9 cellular contexts compared by ENCODE assay signal in genomic region chr1:8016244-8017241, GRCh38. TPM values are rescaled to one million over a fixed set of nuclear protein-coding genes. Genes with fewer than 3 reads are reported as not detected.
DNase-seq lines count a peak whose midpoint lies in the region; ATAC-seq, FAIRE-seq and TF ChIP-seq lines count a peak whose summit lies in the region.
"Had no signal": no experiment of that assay in that cellular context is flagged by ENCODE, and none has a peak within 500 bp of the region (broad histone marks: within the 10 kb centered on the region; RNA-seq: fewer than 3 reads in every experiment).

No MANE protein-coding gene starts in this region.

- H3K36me3 ChIP-seq in DND-41 (ENCODE audit: insufficient read depth, low read length) (no peaks in the 10 kb centered on the region), NT2/D1 (ENCODE audit: insufficient read depth, insufficient read length, low read length) (peaks cover 37% of the 10 kb centered on the region), H1 (ENCODE audit: control insufficient read depth in 2 of 4, insufficient read depth in 4 of 4, low read length in 3 of 4) (peaks cover 12 to 31% (median 23%) of the 10 kb centered on the region in 4 experiments), neuronal stem cell (replicated peaks in 1 of 2; ENCODE audit: control insufficient read depth in 2 of 2, insufficient read depth in 2 of 2, low read length in 2 of 2) (peaks cover 21 to 33% of the 10 kb centered on the region in 2 donors)

- H2AK5ac ChIP-seq in H1 (ENCODE audit: low read depth, low read length) = no peak overlapping the region
- no peak overlapping the region for H2AK5ac ChIP-seq in neuronal stem cell (ENCODE audit: low read depth, low read length)

- H3K23ac ChIP-seq in H1 (ENCODE audit: insufficient read length) = no peak overlapping the region
- H3K23ac ChIP-seq in neuronal stem cell (ENCODE audit: low read depth, low read length, poor library complexity) = no peak overlapping the region

- no peak for TF ChIP-seq EP300 in H1 (IDR thresholded peaks at IDR 0.05; ENCODE audit: borderline replicate concordance in 1 of 2, low read depth in 2 of 2, low read length in 2 of 2)

- H3K9me3 ChIP-seq in DND-41 (ENCODE audit: insufficient read depth, low read length, severe bottlenecking) (no peaks in the 10 kb centered on the region), NT2/D1 (ENCODE audit: insufficient read depth, low read length) (no peaks in the 10 kb centered on the region), H1 (ENCODE audit: insufficient read depth in 2 of 2, low read depth in 1 of 2, low read length in 1 of 2) (no peaks in the 10 kb centered on the region), neuronal stem cell (replicated peaks in 1 of 2; ENCODE audit: control insufficient read depth in 2 of 2, insufficient read depth in 1 of 2, low read depth in 1 of 2, low read length in 2 of 2) (no peaks in the 10 kb centered on the region)

- no peak overlapping the region for H2BK12ac ChIP-seq in H1 (ENCODE audit: low read depth, low read length)
- no peak overlapping the region for H2BK12ac ChIP-seq in neuronal stem cell (ENCODE audit: low read length)

- no peaks in the 10 kb centered on the region for H3K23me2 ChIP-seq in H1 (ENCODE audit: low read depth, low read length)

- H3K79me1 ChIP-seq in H1 (ENCODE audit: low read depth, low read length) = no peaks in the 10 kb centered on the region; the same call in 1 of the 2 replicates
- H3K79me1 ChIP-seq in neuronal stem cell (ENCODE audit: low read depth, low read length) = peaks cover 2% of the 10 kb centered on the region

- no peak overlapping the region for H4K5ac ChIP-seq in H1 (ENCODE audit: insufficient read length, low read depth, low read length)

- no peak overlapping the region for H3K9ac ChIP-seq in DND-41 (ENCODE audit: low read depth, low read length)
- peak overlapping the region; percentile 18 for H3K9ac ChIP-seq in NT2/D1 (ENCODE audit: insufficient read length, low read depth)
- no peak overlapping the region for H3K9ac ChIP-seq in H1 (replicated peaks in 1 of 4; ENCODE audit: extremely low read depth in 1 of 4, low read depth in 3 of 4, low read length in 3 of 4)
- no peak overlapping the region for H3K9ac ChIP-seq in neuronal stem cell (ENCODE audit: low read depth, low read length, poor library complexity)

- CTCF ChIA-PET in H1 (lab: Charles Lee; ENCODE audit: partially characterized antibody) = interaction anchor here (0.7 to 12.6 kb wide), 35 partner anchors 8 to 428 kb away, joined by 3 to 211 read pairs (median 5); partner anchors contain the start of gene SLC45A1

- no peak for TF ChIP-seq POLR2A in H1 (IDR thresholded peaks at IDR 0.05; ENCODE audit: control extremely low read depth in 1 of 2, low read depth in 2 of 2, low read length in 2 of 2)

- H4K8ac ChIP-seq in H1 (ENCODE audit: extremely low read depth, insufficient read depth, low read length) (no peak overlapping the region), neuronal stem cell (ENCODE audit: low read depth, low read length) (no peak overlapping the region)

- no peak overlapping the region for H3K4me2 ChIP-seq in DND-41 (ENCODE audit: insufficient read depth, low read length)
- no peak overlapping the region; a peak in 1 of 4 replicates for H3K4me2 ChIP-seq in H1 (ENCODE audit: insufficient read depth in 1 of 2, low read depth in 2 of 2, low read length in 2 of 2)
- H3K4me2 ChIP-seq in neuronal stem cell (ENCODE audit: insufficient read depth, low read length, poor library complexity, severe bottlenecking) = no peak overlapping the region

- no peak overlapping the region for H3K14ac ChIP-seq in H1 (ENCODE audit: insufficient read length)
- no peak overlapping the region for H3K14ac ChIP-seq in neuronal stem cell (ENCODE audit: low read length)

- H3K18ac ChIP-seq in H1 (ENCODE audit: extremely low read depth, low read length) = no peak overlapping the region
- no peak overlapping the region for H3K18ac ChIP-seq in neuronal stem cell (ENCODE audit: low read length)

- H2BK5ac ChIP-seq in H1 (ENCODE audit: low read depth, low read length) (no peak overlapping the region), neuronal stem cell (ENCODE audit: low read length) (no peak overlapping the region)

- H3K79me2 ChIP-seq in DND-41 (ENCODE audit: insufficient read depth, low read length) = no peaks in the 10 kb centered on the region
- H3K79me2 ChIP-seq in H1 (ENCODE audit: control insufficient read depth in 1 of 2, insufficient read depth in 2 of 2, low read length in 2 of 2) = peaks cover 5 to 83% of the 10 kb centered on the region in 2 experiments

- TF ChIP-seq CTCF in DND-41 (IDR thresholded peaks at IDR 0.05; ENCODE audit: borderline replicate concordance, extremely low read depth, low read length, poor library complexity, severe bottlenecking) (peak; percentile 30), H1 (IDR thresholded peaks at IDR 0.05; ENCODE audit: control extremely low read depth in 1 of 3, insufficient read depth in 1 of 3, low read depth in 1 of 3, low read length in 3 of 3) (peak in 1 of 3 experiments; percentile 7; a peak in 2 of 4 replicates)

- H4K20me1 ChIP-seq in DND-41 (ENCODE audit: insufficient read depth, low read length) (no peaks in the 10 kb centered on the region), H1 (replicated peaks in 1 of 2; ENCODE audit: control insufficient read depth in 1 of 2, insufficient read depth in 2 of 2, low read length in 2 of 2) (peaks cover 4 to 6% of the 10 kb centered on the region in 2 experiments)

- POLR2A ChIA-PET in H1 (lab: Charles Lee; ENCODE audit: partially characterized antibody) = interaction anchor here (0.7 to 3.6 kb wide), 8 partner anchors 8 to 330 kb away, joined by 3 to 12 read pairs (median 4); partner anchors contain the start of genes ERRFI1 and PARK7

- no peak for FAIRE-seq in H1 (lab: Jason Lieb, UNC)

- TF ChIP-seq RAD21 in H1 (IDR thresholded peaks at IDR 0.05 in 1 of 2, conservative IDR thresholded peaks at IDR 0.05 in 1 of 2; ENCODE audit: low read depth in 2 of 2, low read length in 2 of 2) = peak in 1 of 2 experiments; percentile 26; a peak in 3 of 4 replicates

- no peak overlapping the region for H4K91ac ChIP-seq in H1 (replicated peaks; ENCODE audit: insufficient read length, low read length)
- H4K91ac ChIP-seq in neuronal stem cell (ENCODE audit: low read depth, low read length, poor library complexity) = no peak overlapping the region

- WGBS in H1 (ENCODE audit: extremely low coverage in 1 of 2, insufficient coverage in 1 of 2, insufficient read length in 1 of 2, insufficient replicate concordance in 2 of 2, low coverage in 1 of 2, low lambda C conversion rate in 2 of 2, missing lambda C conversion rate in 1 of 2), 2 experiments = 67% methylated on average over 4 of the region's 4 CpGs; no CpG with 5 or more reads in 1 of the 2 experiments
- no CpG with 5 or more reads among the region's 4 CpGs for WGBS in neuronal stem cell (ENCODE audit: extremely low coverage in 2 of 2, insufficient read length in 2 of 2, insufficient replicate concordance in 1 of 2), 2 donors

- H3K4me3 ChIP-seq in DND-41 (ENCODE audit: low read depth in 1 of 2, low read length in 2 of 2) (no peak overlapping the region), NT2/D1 (ENCODE audit: insufficient read length, low read depth) (no peak overlapping the region), H1 (ENCODE audit: extremely low read depth in 1 of 4, insufficient read depth in 2 of 4, low read depth in 3 of 4, low read length in 4 of 4) (no peak overlapping the region), neuronal stem cell (ENCODE audit: low read length in 2 of 2) (no peak overlapping the region)

- H2BK15ac ChIP-seq in H1 (ENCODE audit: low read length) = no peak overlapping the region
- H2BK15ac ChIP-seq in neuronal stem cell (ENCODE audit: low read length) = no peak overlapping the region

- no peak overlapping the region for H2BK20ac ChIP-seq in H1 (ENCODE audit: low read length)

- H3K27ac ChIP-seq in DND-41 (ENCODE audit: low read length) (no peak overlapping the region), H1 (ENCODE audit: low read depth, low read length) (no peak overlapping the region), neuronal stem cell (replicated peaks; ENCODE audit: low read length) (peak overlapping the region; percentile 44)

- H3K4me1 ChIP-seq in DND-41 (ENCODE audit: insufficient read depth, low read length) (no peaks in the 10 kb centered on the region), NT2/D1 (ENCODE audit: insufficient read depth, insufficient read length) (no peaks in the 10 kb centered on the region), H1 (replicated peaks in 1 of 4; ENCODE audit: control insufficient read depth in 3 of 4, insufficient read depth in 4 of 4, low read length in 3 of 4) (peaks cover 4 to 15% (median 10%) of the 10 kb centered on the region in 4 experiments; a peak in 6 of 7 replicates), neuronal stem cell (ENCODE audit: control insufficient read depth in 2 of 2, insufficient read depth in 1 of 2, low read depth in 1 of 2, low read length in 2 of 2) (peaks cover 9 to 39% of the 10 kb centered on the region in 2 donors)

- no peak overlapping the region for H2AFZ ChIP-seq in DND-41 (ENCODE audit: low read depth, low read length)
- H2AFZ ChIP-seq in H1 (ENCODE audit: low read length) = no peak overlapping the region
- no peak overlapping the region for H2AFZ ChIP-seq in neuronal stem cell (ENCODE audit: low read length)

- no peak overlapping the region for H3K4ac ChIP-seq in H1 (replicated peaks; ENCODE audit: insufficient read length, low read depth, low read length)
- H3K4ac ChIP-seq in neuronal stem cell (ENCODE audit: low read length) = no peak overlapping the region

- H3K56ac ChIP-seq in H1 (replicated peaks; ENCODE audit: insufficient read length, low read depth, low read length) = no peak overlapping the region

- ATAC-seq in DND-41 (ENCODE audit: insufficient read depth, low read depth) (no peak), GM21723 (IDR thresholded peaks at IDR 0.05; ENCODE audit: unreplicated experiment) (no peak)

- no peak for DNase-seq in DND-41
- DNase-seq in NT2/D1 (ENCODE audit: low read depth, low spot score) = no peak
- no peak for DNase-seq in H1 (ENCODE audit: low read depth in 1 of 2, low spot score in 2 of 2)
- no peak for DNase-seq in neuronal stem cell (ENCODE audit: low spot score)
- no peak for DNase-seq in NCI-H128 (lab: John Stamatoyannopoulos, UW; ENCODE audit: unreplicated experiment)
- no peak for DNase-seq in AG08395 (ENCODE audit: low spot score)
- no peak for DNase-seq in SHP77 treated with DMSO at 0.1 percent for 48 hours (lab: John Stamatoyannopoulos, UW)
- DNase-seq: NCI-H1930 had no signal

- H3K27me3 ChIP-seq in DND-41 (ENCODE audit: insufficient read depth, low read length, poor library complexity) (peaks cover 6% of the 10 kb centered on the region), NT2/D1 (ENCODE audit: insufficient read depth, insufficient read length) (no peaks in the 10 kb centered on the region), H1 (replicated peaks in 1 of 4; ENCODE audit: control insufficient read depth in 3 of 4, extremely low read depth in 1 of 4, insufficient read depth in 3 of 4, low read length in 3 of 4) (no peaks in the 10 kb centered on the region), neuronal stem cell (ENCODE audit: control insufficient read depth in 3 of 3, insufficient read depth in 3 of 3, low read depth in 1 of 3, low read length in 3 of 3) (no peaks in the 10 kb centered on the region)

- H2BK120ac ChIP-seq in H1 (replicated peaks; ENCODE audit: low read depth, low read length) (no peak overlapping the region), neuronal stem cell (ENCODE audit: low read depth, low read length) (no peak overlapping the region)

RNA-seq across cellular contexts. Expression of gene ERRFI1, which starts 9.6 kb away (rescaled TPM):
- total RNA-seq in H1 (2021; fragmentation: NEBNext Ultra II Directional; extraction: Animal tissue kit (Norgen Biotek cat#: 25700)) = 46.1 TPM in 2 replicates
- polyA plus RNA-seq in H1 (2011; rRNA removed) = 18.2 and 23.4 TPM in 2 replicates
- polyA plus RNA-seq in H1 (2011; cell fraction: cytosol; rRNA removed) = 20.6 TPM
- 12.9 TPM for polyA plus RNA-seq in H1 (2011; cell fraction: nucleus; rRNA removed)
- polyA plus RNA-seq in H1 (2012, experiment 1 of 2) = 18.2 to 29.2 TPM (median 23.7 TPM) in 4 replicates
- polyA plus RNA-seq in H1 (2012, experiment 2 of 2) = 6.5 TPM
- polyA plus RNA-seq in H1 (2013, experiment 1 of 2) = 43.2 TPM
- polyA plus RNA-seq in H1 (2013, experiment 2 of 2) = 43.3 TPM
- polyA minus RNA-seq in H1 (2011; rRNA and poly(A)+ RNA removed) = 17.3 and 18.7 TPM in 2 replicates
- polyA minus RNA-seq in H1 (2011; cell fraction: cytosol; rRNA and poly(A)+ RNA removed) = 9.9 TPM
- 16.3 TPM for polyA minus RNA-seq in H1 (2011; cell fraction: nucleus; rRNA and poly(A)+ RNA removed)
- 33.5 TPM for polyA plus RNA-seq in neuronal stem cell (2013, experiment 1 of 2)
- polyA plus RNA-seq in neuronal stem cell (2013, experiment 2 of 2) = 32.9 TPM

RNA-seq across cellular contexts. Expression of gene PARK7, which starts 55.0 kb away (rescaled TPM):
- 377 and 383 TPM in 2 replicates for total RNA-seq in H1 (2021; fragmentation: NEBNext Ultra II Directional; extraction: Animal tissue kit (Norgen Biotek cat#: 25700))
- polyA plus RNA-seq in H1 (2011; rRNA removed) = 146 and 206 TPM in 2 replicates
- 309 TPM for polyA plus RNA-seq in H1 (2011; cell fraction: cytosol; rRNA removed)
- 64.1 TPM for polyA plus RNA-seq in H1 (2011; cell fraction: nucleus; rRNA removed)
- 445 to 532 TPM (median 477 TPM) in 4 replicates for polyA plus RNA-seq in H1 (2012, experiment 1 of 2)
- polyA plus RNA-seq in H1 (2012, experiment 2 of 2) = 132 TPM
- 265 TPM for polyA plus RNA-seq in H1 (2013, experiment 1 of 2)
- polyA plus RNA-seq in H1 (2013, experiment 2 of 2) = 265 TPM
- 67.8 and 86.5 TPM in 2 replicates for polyA minus RNA-seq in H1 (2011; rRNA and poly(A)+ RNA removed)
- polyA minus RNA-seq in H1 (2011; cell fraction: cytosol; rRNA and poly(A)+ RNA removed) = 67.4 TPM
- polyA minus RNA-seq in H1 (2011; cell fraction: nucleus; rRNA and poly(A)+ RNA removed) = 45.1 TPM
- 220 TPM for polyA plus RNA-seq in neuronal stem cell (2013, experiment 1 of 2)
- polyA plus RNA-seq in neuronal stem cell (2013, experiment 2 of 2) = 221 TPM
